Comparison of ENCODE assay signal across 15 cellular contexts in genomic region chrX:43693602-43694406, GRCh38. TPM values are rescaled to one million over a fixed set of nuclear protein-coding genes. Genes with fewer than 3 reads are reported as not detected.
DNase-seq lines count a peak whose midpoint lies in the region; ATAC-seq and TF ChIP-seq lines count a peak whose summit lies in the region.
"Had no signal": no experiment of that assay in that cellular context is flagged by ENCODE, and none has a peak within 500 bp of the region (broad histone marks: within the 10 kb centered on the region; RNA-seq: fewer than 3 reads in every experiment).

No MANE protein-coding gene starts in this region.

- H3K4me2 ChIP-seq in PC-3 (ENCODE audit: low read length): peak overlapping the region; percentile 59
- no peak overlapping the region for H3K4me2 ChIP-seq in fibroblast of lung (ENCODE audit: extremely low read depth, insufficient read depth, low read length)
- no peak overlapping the region for H3K4me2 ChIP-seq in OCI-LY7 (ENCODE audit: low read length)
- H3K4me2 ChIP-seq: BLaER1 treated with 17β-estradiol and CSF1 and Interleukin-3, amounts not matched to agents 10 nM and 100 nM had no signal

- no peak for TF ChIP-seq CTCF in PC-3 (conservative IDR thresholded peaks at IDR 0.05; ENCODE audit: low read depth, low read length)
- TF ChIP-seq CTCF in fibroblast of lung (conservative IDR thresholded peaks at IDR 0.05 in 1 of 2, IDR thresholded peaks at IDR 0.05 in 1 of 2; ENCODE audit: low read depth in 1 of 2, low read length in 2 of 2): no peak
- TF ChIP-seq CTCF in prostate gland (IDR thresholded peaks at IDR 0.05): no peak
- no peak for TF ChIP-seq CTCF in OCI-LY7 (conservative IDR thresholded peaks at IDR 0.05; ENCODE audit: low read length)
- no peak for TF ChIP-seq CTCF in tibial nerve (IDR thresholded peaks at IDR 0.05)

- peak; percentile 48 for ATAC-seq in PC-3
- ATAC-seq: naive thymus-derived CD4-positive, alpha-beta T cell had no signal

- peak overlapping the region; percentile 91 for H3K27ac ChIP-seq in PC-3 (ENCODE audit: low read length)
- H3K27ac ChIP-seq in fibroblast of lung (ENCODE audit: insufficient read depth, low read length): no peak overlapping the region
- H3K27ac ChIP-seq in prostate gland: peak overlapping the region; percentile 58 to 76
- no peak overlapping the region for H3K27ac ChIP-seq in OCI-LY7 (ENCODE audit: low read depth, low read length, poor library complexity, severe bottlenecking)
- H3K27ac ChIP-seq in tibial nerve: peak overlapping the region in 1 of 4 donors; percentile 44
- H3K27ac ChIP-seq: BLaER1 treated with 17β-estradiol and CSF1 and Interleukin-3, amounts not matched to agents 10 nM and 100 nM; SJCRH30; spleen had no signal

- peaks cover 6% of the 10 kb centered on the region for H3F3A ChIP-seq in PC-3 (ENCODE audit: low read length, unreplicated experiment)

- H4K20me1 ChIP-seq in PC-3 (ENCODE audit: low read length) (no peaks in the 10 kb centered on the region), fibroblast of lung (ENCODE audit: control insufficient read depth, extremely low read depth, insufficient read depth, low read length) (no peaks in the 10 kb centered on the region), OCI-LY7 (ENCODE audit: insufficient read depth, low read length) (no peaks in the 10 kb centered on the region)
- H4K20me1 ChIP-seq: BLaER1 treated with 17β-estradiol and CSF1 and Interleukin-3, amounts not matched to agents 10 nM and 100 nM had no signal

- peaks cover 28% of the 10 kb centered on the region for H3K4me1 ChIP-seq in PC-3 (ENCODE audit: insufficient read depth, low read length)
- no peaks in the 10 kb centered on the region for H3K4me1 ChIP-seq in fibroblast of lung (ENCODE audit: control insufficient read depth, extremely low read depth, insufficient read depth, low read length)
- no peaks in the 10 kb centered on the region for H3K4me1 ChIP-seq in prostate gland (replicated peaks)
- no peaks in the 10 kb centered on the region for H3K4me1 ChIP-seq in OCI-LY7 (ENCODE audit: insufficient read depth, low read length, poor library complexity, severe bottlenecking)
- H3K4me1 ChIP-seq in tibial nerve: peaks cover 0 to 10% (median 0%) of the 10 kb centered on the region in 4 donors
- H3K4me1 ChIP-seq: BLaER1 treated with 17β-estradiol and CSF1 and Interleukin-3, amounts not matched to agents 10 nM and 100 nM; SJCRH30; spleen had no signal

- H3K9me2 ChIP-seq in PC-3 (replicated peaks; ENCODE audit: low read length) (no peaks in the 10 kb centered on the region), OCI-LY7 (ENCODE audit: insufficient read depth, low read length) (no peaks in the 10 kb centered on the region)

- intact Hi-C loops in PC-3 (cut with micrococcal nuclease): no loop called here
- intact Hi-C loops in prostate gland (cut with DNase I): no loop called here
- intact Hi-C loops in OCI-LY7 (cut with micrococcal nuclease; ENCODE audit: unreplicated experiment): no loop called here

- BruUV-seq in PC-3 (replicated peaks; lab: Mats Ljungman, UMichigan) (no TSS peak), OCI-LY7 (replicated peaks; lab: Mats Ljungman, UMichigan) (no TSS peak)

- WGBS in prostate gland: 31% methylated on average over 3 of the region's 3 CpGs
- 43 to 63% methylated on average over 3 of the region's 3 CpGs for WGBS in tibial nerve, 2 donors

- no peaks in the 10 kb centered on the region for H3K36me3 Mint-ChIP-seq in immature natural killer cell
- H3K36me3 Mint-ChIP-seq: brain; naive thymus-derived CD4-positive, alpha-beta T cell had no signal

- DNase-seq in DMS53 (lab: John Stamatoyannopoulos, UW) (peak; percentile 88), PC-3 (peak; percentile 82), fibroblast of lung (ENCODE audit: low read depth in 2 of 2) (peak; percentile 8 to 71), prostate gland (ENCODE audit: low spot score) (peak; percentile 57), globus pallidus (ENCODE audit: low spot score) (no peak), immature natural killer cell (no peak), OCI-LY7 (ENCODE audit: low spot score) (no peak), tibial nerve (ENCODE audit: low spot score in 2 of 2) (no peak)
- DNase-seq: Kasumi-1; naive thymus-derived CD4-positive, alpha-beta T cell; NCI-H446; SJCRH30; spleen had no signal

- no peak for TF ChIP-seq EP300 in tibial nerve (IDR thresholded peaks at IDR 0.05)

- H2AFZ ChIP-seq in PC-3 (ENCODE audit: low read length) (no peak overlapping the region), fibroblast of lung (ENCODE audit: low read length) (no peak overlapping the region), OCI-LY7 (ENCODE audit: low read length) (no peak overlapping the region)

- no peaks in the 10 kb centered on the region for H3K9me3 Mint-ChIP-seq in immature natural killer cell
- H3K9me3 Mint-ChIP-seq: brain; naive thymus-derived CD4-positive, alpha-beta T cell had no signal

- H3K27ac Mint-ChIP-seq in immature natural killer cell: no peak overlapping the region
- H3K27ac Mint-ChIP-seq: brain; naive thymus-derived CD4-positive, alpha-beta T cell had no signal

- H3K4me3 Mint-ChIP-seq in immature natural killer cell: no peak overlapping the region
- H3K4me3 Mint-ChIP-seq: brain; naive thymus-derived CD4-positive, alpha-beta T cell had no signal

- no peak for TF ChIP-seq POLR2A in prostate gland (IDR thresholded peaks at IDR 0.05)
- TF ChIP-seq POLR2A in tibial nerve (IDR thresholded peaks at IDR 0.05): no peak

- H3K4me1 Mint-ChIP-seq in immature natural killer cell: no peaks in the 10 kb centered on the region
- H3K4me1 Mint-ChIP-seq: naive thymus-derived CD4-positive, alpha-beta T cell had no signal

- H3K27me3 Mint-ChIP-seq in immature natural killer cell (ENCODE audit: low read depth in 3 of 3): peaks cover 0 to 12% (median 2%) of the 10 kb centered on the region in 3 donors
- H3K27me3 Mint-ChIP-seq: brain; naive thymus-derived CD4-positive, alpha-beta T cell had no signal

- H3K79me2 ChIP-seq in PC-3 (ENCODE audit: low read length) (no peaks in the 10 kb centered on the region), fibroblast of lung (ENCODE audit: control insufficient read depth, insufficient read depth, low read length) (no peaks in the 10 kb centered on the region), OCI-LY7 (ENCODE audit: insufficient read depth, low read depth, low read length) (no peaks in the 10 kb centered on the region)

- H3K9ac ChIP-seq in PC-3 (ENCODE audit: low read length) (peak overlapping the region; percentile 39), fibroblast of lung (ENCODE audit: insufficient read depth, low read length) (no peak overlapping the region)
- H3K9ac ChIP-seq: BLaER1 treated with 17β-estradiol and CSF1 and Interleukin-3, amounts not matched to agents 10 nM and 100 nM had no signal

- CTCF ChIA-PET in PC-3 (lab: Charles Lee): no interaction called here
- CTCF ChIA-PET in OCI-LY7 (lab: Charles Lee; ENCODE audit: unreplicated experiment): no interaction called here

- no peaks in the 10 kb centered on the region for H3K36me3 ChIP-seq in PC-3 (ENCODE audit: low read depth, low read length)
- no peaks in the 10 kb centered on the region for H3K36me3 ChIP-seq in fibroblast of lung (ENCODE audit: control insufficient read depth, insufficient read depth, low read length)
- H3K36me3 ChIP-seq in prostate gland: no peaks in the 10 kb centered on the region
- no peaks in the 10 kb centered on the region for H3K36me3 ChIP-seq in OCI-LY7 (ENCODE audit: insufficient read depth, low read length)
- H3K36me3 ChIP-seq in tibial nerve: no peaks in the 10 kb centered on the region
- H3K36me3 ChIP-seq: BLaER1 treated with 17β-estradiol and CSF1 and Interleukin-3, amounts not matched to agents 10 nM and 100 nM; SJCRH30; spleen had no signal

- H3K27me3 ChIP-seq in PC-3 (ENCODE audit: low read length): no peaks in the 10 kb centered on the region
- no peaks in the 10 kb centered on the region for H3K27me3 ChIP-seq in fibroblast of lung (ENCODE audit: control insufficient read depth, insufficient read depth, low read length)
- no peaks in the 10 kb centered on the region for H3K27me3 ChIP-seq in prostate gland (replicated peaks; ENCODE audit: insufficient read depth)
- H3K27me3 ChIP-seq in tibial nerve: peaks cover 0 to 6% of the 10 kb centered on the region in 2 donors
- H3K27me3 ChIP-seq: SJCRH30, spleen had no signal

- H3K4me3 ChIP-seq in PC-3 (ENCODE audit: low read length): no peak overlapping the region
- no peak overlapping the region for H3K4me3 ChIP-seq in fibroblast of lung (replicated peaks in 1 of 4; ENCODE audit: control extremely low read depth in 1 of 4, insufficient read depth in 1 of 4, low read depth in 3 of 4, low read length in 4 of 4)
- no peak overlapping the region for H3K4me3 ChIP-seq in prostate gland
- no peak overlapping the region for H3K4me3 ChIP-seq in OCI-LY7 (ENCODE audit: low read depth, low read length, poor library complexity, severe bottlenecking)
- H3K4me3 ChIP-seq in tibial nerve: no peak overlapping the region
- H3K4me3 ChIP-seq: BLaER1 treated with 17β-estradiol and CSF1 and Interleukin-3, amounts not matched to agents 10 nM and 100 nM; SJCRH30; spleen had no signal

- H3K9me3 ChIP-seq in PC-3 (ENCODE audit: low read length) (no peaks in the 10 kb centered on the region), fibroblast of lung (ENCODE audit: control insufficient read depth, insufficient read depth, low read depth, low read length) (no peaks in the 10 kb centered on the region), prostate gland (no peaks in the 10 kb centered on the region), OCI-LY7 (ENCODE audit: low read length) (no peaks in the 10 kb centered on the region), tibial nerve (no peaks in the 10 kb centered on the region)
- H3K9me3 ChIP-seq: BLaER1 treated with 17β-estradiol and CSF1 and Interleukin-3, amounts not matched to agents 10 nM and 100 nM; SJCRH30; spleen had no signal

- POLR2A ChIA-PET in PC-3 (lab: Charles Lee; ENCODE audit: unreplicated experiment): no interaction called here
- POLR2A ChIA-PET in OCI-LY7 (lab: Charles Lee): interaction anchor here (0.6 to 0.7 kb wide), 2 partner anchors 854 to 1434 kb away, joined by 3 to 4 read pairs; no protein-coding TSS in a partner anchor

RNA-seq across cellular contexts. Expression of gene MAOA, which starts 37.7 kb away (rescaled TPM):
- 6.3 and 7.4 TPM in 2 replicates for total RNA-seq in PC-3 (2014; rRNA removed)
- 17.7 and 27.6 TPM in 2 replicates for total RNA-seq in fibroblast of lung
- polyA plus RNA-seq in fibroblast of lung: 8.1 and 12.8 TPM in 2 replicates
- 6.6 and 9.3 TPM in 2 replicates for polyA plus RNA-seq in fibroblast of lung (2012)
- polyA minus RNA-seq in fibroblast of lung (ENCODE audit: low replicate concordance): 3.5 and 6.0 TPM in 2 replicates
- 100 to 1,000 TPM in 1 of 2 donors, 10 to 100 TPM in 1; 70.7 to 230 TPM for total RNA-seq in prostate gland
- polyA plus RNA-seq in immature natural killer cell: not detected
- total RNA-seq in OCI-LY7 (2014; rRNA removed; shearing (Covaris generic)): not detected in 2 replicates
- total RNA-seq in OCI-LY7 (2022): 0.09 TPM in 1 of 2 replicates, not detected in the other
- 100 to 1,000 TPM in 3 of 4 donors, 10 to 100 TPM in 1; 96.3 to 168 (median 120) TPM for total RNA-seq in tibial nerve

Comparison
In these comparisons a context has a peak if more than half of its experiments do, and no peak if none do; other contexts are left out.
1. DNase-seq: peak in DMS53 (single experiment), PC-3 (single experiment), fibroblast of lung (2 of 2) and prostate gland (single experiment); none in globus pallidus (single experiment), immature natural killer cell (0 of 3), OCI-LY7 (single experiment) and tibial nerve (0 of 2).
2. H3K27ac ChIP-seq: peak in PC-3 (single experiment) and prostate gland (2 of 2); none in fibroblast of lung (single experiment) and OCI-LY7 (single experiment).